In the genomic region with DNA sequence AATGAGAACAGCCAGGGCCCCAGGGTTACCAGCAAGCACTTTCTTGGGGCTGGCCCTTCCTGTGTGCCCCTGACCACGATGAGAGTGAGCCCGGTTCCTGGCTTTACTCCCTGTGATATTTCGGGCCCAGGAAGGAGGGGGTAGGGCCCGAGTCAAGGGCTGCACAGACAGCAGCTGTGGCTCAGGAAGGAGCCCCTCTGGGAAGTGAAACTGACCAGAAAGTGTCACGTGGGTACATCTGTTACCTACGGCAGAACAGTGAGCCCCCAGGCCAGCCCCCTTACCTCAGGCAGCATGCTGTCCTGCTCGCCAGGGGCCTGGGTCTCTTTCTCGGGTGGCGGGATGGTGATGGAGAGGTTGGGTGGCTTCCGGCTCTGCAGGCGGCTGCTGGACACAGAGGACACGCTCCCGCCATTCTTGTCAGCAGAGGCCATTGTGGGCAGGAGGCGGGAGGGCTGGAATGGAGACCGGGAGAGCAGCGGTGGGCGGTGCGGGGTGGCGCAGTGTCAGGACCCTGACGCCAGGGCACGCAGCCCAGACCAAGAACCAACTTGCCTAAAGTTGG, we compare ENCODE assay signal across 8 cellular contexts. TPM values are rescaled to one million over a fixed set of nuclear protein-coding genes. Genes with fewer than 3 reads are reported as not detected.
A peak's percentile ranks its signal among the peaks of the same experiment; 100 is the strongest.
DNase-seq lines count a peak whose midpoint lies in the region; ATAC-seq, FAIRE-seq and TF ChIP-seq lines count a peak whose summit lies in the region.

No MANE protein-coding gene starts in this region.

- H3K9me3 ChIP-seq in SU-DHL-6 (ENCODE audit: insufficient read depth, low read length), result no peaks in the 10 kb centered on the region
- H3K9me3 ChIP-seq in small intestine (ENCODE audit: control insufficient read depth, low read depth), result no peaks in the 10 kb centered on the region

- H3K79me2 ChIP-seq in SU-DHL-6 (ENCODE audit: insufficient read depth, low read length), result no peaks in the 10 kb centered on the region

- WGBS in small intestine, 3 donors, result 75 to 90% (median 83%) methylated on average over 19 to 21 of the region's 21 CpGs

- no peak for TF ChIP-seq CTCF in SU-DHL-6 (IDR thresholded peaks at IDR 0.05; ENCODE audit: insufficient read depth, low read length, poor library complexity, severe bottlenecking)
- no peak for TF ChIP-seq CTCF in natural killer cell (IDR thresholded peaks at IDR 0.05)

- no peaks in the 10 kb centered on the region for H3K4me1 ChIP-seq in small intestine (ENCODE audit: control insufficient read depth in 2 of 2, insufficient read depth in 1 of 2, low read depth in 1 of 2, low read length in 1 of 2)

- no peaks in the 10 kb centered on the region for H3K9me3 Mint-ChIP-seq in natural killer cell
- H3K9me3 Mint-ChIP-seq in activated naive CD4-positive, alpha-beta T cell treated with anti-CD3 and anti-CD28 coated beads, Interleukin-2, amount 10 ng/mL, durations not matched to agents 7 days and 5 days, result no peaks in the 10 kb centered on the region

- H3K4me3 Mint-ChIP-seq in natural killer cell, result no peak overlapping the region
- H3K4me3 Mint-ChIP-seq in activated naive CD4-positive, alpha-beta T cell treated with anti-CD3 and anti-CD28 coated beads, Interleukin-2, amount 10 ng/mL, durations not matched to agents 7 days and 5 days, result no peak overlapping the region

- H3K36me3 ChIP-seq in SU-DHL-6 (ENCODE audit: low read length) (no peaks in the 10 kb centered on the region), small intestine (ENCODE audit: control insufficient read depth in 2 of 2, insufficient read depth in 2 of 2, low read length in 2 of 2) (peaks cover 2 to 3% of the 10 kb centered on the region in 2 donors)

- peaks cover 43% of the 10 kb centered on the region for H3F3A ChIP-seq in SU-DHL-6 (ENCODE audit: insufficient read depth)

- H3K27me3 ChIP-seq in SU-DHL-6 (ENCODE audit: low read length), result no peaks in the 10 kb centered on the region
- H3K27me3 ChIP-seq in small intestine (ENCODE audit: control insufficient read depth in 2 of 2, insufficient read depth in 2 of 2, low read length in 2 of 2), result no peaks in the 10 kb centered on the region

- H4K20me1 ChIP-seq in SU-DHL-6 (ENCODE audit: low read depth, low read length), result no peaks in the 10 kb centered on the region

- H3K27ac Mint-ChIP-seq in natural killer cell, result peak overlapping the region; percentile 41 to 75
- no peak overlapping the region for H3K27ac Mint-ChIP-seq in activated naive CD4-positive, alpha-beta T cell treated with anti-CD3 and anti-CD28 coated beads, Interleukin-2, amount 10 ng/mL, durations not matched to agents 7 days and 5 days

- H2AFZ ChIP-seq in SU-DHL-6 (ENCODE audit: low read depth, low read length, severe bottlenecking), result no peak overlapping the region

- H3K9ac ChIP-seq in SU-DHL-6 (ENCODE audit: low read length), result peak overlapping the region; percentile 72

- no peak for FAIRE-seq in small intestine (lab: Jason Lieb, UNC)

- H3K4me3 ChIP-seq in SU-DHL-6 (ENCODE audit: insufficient read depth, low read length, poor library complexity, severe bottlenecking) (peak overlapping the region; percentile 37), small intestine (ENCODE audit: low read depth in 1 of 2, low read length in 2 of 2) (no peak overlapping the region)

- ATAC-seq in GM18520 (IDR thresholded peaks at IDR 0.05; ENCODE audit: unreplicated experiment), result peak; percentile 33
- ATAC-seq in HG02840 (IDR thresholded peaks at IDR 0.05; ENCODE audit: low FRiP score, unreplicated experiment), result peak; percentile 73
- peak; percentile 28 to 38 (median 28) for ATAC-seq in natural killer cell

- DNase-seq in natural killer cell (no peak), NK-92 (lab: John Stamatoyannopoulos, UW; ENCODE audit: unreplicated experiment) (no peak), ACHN (no peak), small intestine (no peak)
- DNase-seq in activated naive CD4-positive, alpha-beta T cell treated with anti-CD3 and anti-CD28 coated beads, Interleukin-2, amount 10 ng/mL, durations not matched to agents 7 days and 5 days, result no peak

- peak overlapping the region; percentile 68 for H3K4me2 ChIP-seq in SU-DHL-6 (ENCODE audit: low read depth, low read length, poor library complexity, severe bottlenecking)

- no peaks in the 10 kb centered on the region for H3K9me2 ChIP-seq in SU-DHL-6 (replicated peaks; ENCODE audit: insufficient read depth, low read length)

- CTCF ChIA-PET in activated naive CD4-positive, alpha-beta T cell treated with anti-CD3 and anti-CD28 coated beads, Interleukin-2, amount 10 ng/mL, durations not matched to agents 7 days and 5 days (lab: Charles Lee), result no interaction called here

- peaks cover 16 to 35% of the 10 kb centered on the region in 2 donors for H3K4me1 Mint-ChIP-seq in natural killer cell
- peaks cover 13% of the 10 kb centered on the region for H3K4me1 Mint-ChIP-seq in activated naive CD4-positive, alpha-beta T cell treated with anti-CD3 and anti-CD28 coated beads, Interleukin-2, amount 10 ng/mL, durations not matched to agents 7 days and 5 days

- H3K27ac ChIP-seq in SU-DHL-6 (ENCODE audit: low read depth, low read length) (peak overlapping the region; percentile 97), small intestine (ENCODE audit: low read depth in 1 of 2, low read length in 1 of 2) (peak overlapping the region in 1 of 2 donors; percentile 79)

- H3K27me3 Mint-ChIP-seq in natural killer cell (ENCODE audit: low read depth in 2 of 2), result no peaks in the 10 kb centered on the region
- H3K27me3 Mint-ChIP-seq in activated naive CD4-positive, alpha-beta T cell treated with anti-CD3 and anti-CD28 coated beads, Interleukin-2, amount 10 ng/mL, durations not matched to agents 7 days and 5 days, result no peaks in the 10 kb centered on the region

- in situ Hi-C loops in ACHN (cut with HindIII; ENCODE audit: low pct_ligation_motif_present, low pct_unique_long_range_greater_than_20kb, low sequenced_read_pairs), result no loop called here

- intact Hi-C loops in natural killer cell (cut with micrococcal nuclease), result no loop called here

- H3K36me3 Mint-ChIP-seq in natural killer cell, result no peaks in the 10 kb centered on the region
- peaks cover 14% of the 10 kb centered on the region for H3K36me3 Mint-ChIP-seq in activated naive CD4-positive, alpha-beta T cell treated with anti-CD3 and anti-CD28 coated beads, Interleukin-2, amount 10 ng/mL, durations not matched to agents 7 days and 5 days

RNA-seq across cellular contexts. Expression of a gene that starts 13.8 kb away (rescaled TPM):
- total RNA-seq in natural killer cell, result under 1 TPM in 2 of 3 donors, not detected in 1; 0.28 to 0.50 TPM
- polyA plus RNA-seq in small intestine, result not detected

RNA-seq across cellular contexts. Expression of a gene that starts 20.1 kb away (rescaled TPM):
- total RNA-seq in natural killer cell, result 100 to 1,000 TPM; 194 to 233 (median 202) TPM
- polyA plus RNA-seq in small intestine, result 10 to 100 TPM in 1 of 3 donors, 1 to 10 TPM in 2; 2.0 to 17.7 (median 4.1) TPM

RNA-seq across cellular contexts. Expression of a gene that starts 28.2 kb away (rescaled TPM):
- 10 to 100 TPM; 34.9 to 40.2 (median 37.7) TPM for total RNA-seq in natural killer cell
- 10 to 100 TPM in 1 of 3 donors, 1 to 10 TPM in 2; 5.7 to 12.2 (median 6.9) TPM for polyA plus RNA-seq in small intestine

RNA-seq across cellular contexts. Expression of a gene that starts 56.3 kb away (rescaled TPM):
- under 1 TPM; 0.12 to 0.33 (median 0.16) TPM for total RNA-seq in natural killer cell
- polyA plus RNA-seq in small intestine, result 10 to 100 TPM in 2 of 3 donors, 1 to 10 TPM in 1; 1.1 to 35.4 (median 13.2) TPM

RNA-seq across cellular contexts. Expression of a gene that starts 58.7 kb away (rescaled TPM):
- 1 to 10 TPM in 1 of 3 donors, under 1 TPM in 2; 0.77 to 1.1 (median 0.82) TPM for total RNA-seq in natural killer cell
- 1 to 10 TPM in 2 of 3 donors, not detected in 1; 1.6 to 2.2 TPM for polyA plus RNA-seq in small intestine
